1 cellular context compared by ENCODE assay signal in the genomic region with DNA sequence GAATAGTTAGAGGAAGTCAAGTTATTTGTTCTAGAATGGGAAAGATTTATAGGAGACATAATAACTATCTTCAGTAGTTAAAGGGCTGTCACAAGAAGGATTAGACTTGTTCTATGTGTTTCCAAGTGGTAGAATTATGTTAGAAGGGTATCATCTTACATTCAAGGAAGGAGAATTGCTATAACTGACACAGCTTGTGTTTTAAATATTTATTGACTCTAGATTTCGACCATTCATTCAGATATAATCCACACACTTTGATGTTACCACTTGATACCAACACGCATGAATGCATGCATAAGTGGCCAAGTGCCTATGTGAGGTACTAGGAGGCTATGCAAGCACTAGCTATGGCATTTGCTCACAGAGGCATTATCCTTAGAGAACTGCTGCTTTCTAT.
TF ChIP-seq lines count a peak whose summit lies in the region.

No MANE protein-coding gene starts in this region.

TF ChIP-seq in HEK293, 187 proteins besides CTCF, POLR2A, EP300 and RAD21 (continued from another document):
- TF ChIP-seq REST (tag by site-specific recombination; IDR thresholded peaks at IDR 0.05), result no peak
- TF ChIP-seq OSR2 (tag by site-specific recombination; IDR thresholded peaks at IDR 0.05), result peak; percentile 71
- TF ChIP-seq ZNF362 (tag by site-specific recombination; IDR thresholded peaks at IDR 0.05), result no peak
- no peak for TF ChIP-seq ZNF843 (tag by site-specific recombination; IDR thresholded peaks at IDR 0.05)
- TF ChIP-seq ZNF626 (tag by site-specific recombination; IDR thresholded peaks at IDR 0.05), result no peak
- TF ChIP-seq ZSCAN18 (tag by site-specific recombination; IDR thresholded peaks at IDR 0.05), result no peak
- TF ChIP-seq, protein P1, sequence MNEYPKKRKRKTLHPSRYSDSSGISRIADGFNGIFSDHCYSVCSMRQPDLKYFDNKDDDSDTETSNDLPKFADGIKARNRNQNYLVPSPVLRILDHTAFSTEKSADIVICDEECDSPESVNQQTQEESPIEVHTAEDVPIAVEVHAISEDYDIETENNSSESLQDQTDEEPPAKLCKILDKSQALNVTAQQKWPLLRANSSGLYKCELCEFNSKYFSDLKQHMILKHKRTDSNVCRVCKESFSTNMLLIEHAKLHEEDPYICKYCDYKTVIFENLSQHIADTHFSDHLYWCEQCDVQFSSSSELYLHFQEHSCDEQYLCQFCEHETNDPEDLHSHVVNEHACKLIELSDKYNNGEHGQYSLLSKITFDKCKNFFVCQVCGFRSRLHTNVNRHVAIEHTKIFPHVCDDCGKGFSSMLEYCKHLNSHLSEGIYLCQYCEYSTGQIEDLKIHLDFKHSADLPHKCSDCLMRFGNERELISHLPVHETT (tag by site-specific recombination; IDR thresholded peaks at IDR 0.05), result no peak
- TF ChIP-seq ZNF394 (tag by site-specific recombination; IDR thresholded peaks at IDR 0.05; ENCODE audit: borderline replicate concordance), result no peak
- no peak for TF ChIP-seq HOXA7 (CRISPR knock-in tag; IDR thresholded peaks at IDR 0.05; ENCODE audit: borderline replicate concordance)
- no peak for TF ChIP-seq ZNF366 (tag by site-specific recombination; conservative IDR thresholded peaks at IDR 0.05)
- no peak for TF ChIP-seq ZNF514 (tag by site-specific recombination; IDR thresholded peaks at IDR 0.05)
- no peak for TF ChIP-seq ZNF248 (tag by site-specific recombination; IDR thresholded peaks at IDR 0.05)
- no peak for TF ChIP-seq ZNF184 (tag by site-specific recombination; IDR thresholded peaks at IDR 0.05)
- TF ChIP-seq ZNF18 (tag by site-specific recombination; IDR thresholded peaks at IDR 0.05), result no peak
- TF ChIP-seq, protein P2, sequence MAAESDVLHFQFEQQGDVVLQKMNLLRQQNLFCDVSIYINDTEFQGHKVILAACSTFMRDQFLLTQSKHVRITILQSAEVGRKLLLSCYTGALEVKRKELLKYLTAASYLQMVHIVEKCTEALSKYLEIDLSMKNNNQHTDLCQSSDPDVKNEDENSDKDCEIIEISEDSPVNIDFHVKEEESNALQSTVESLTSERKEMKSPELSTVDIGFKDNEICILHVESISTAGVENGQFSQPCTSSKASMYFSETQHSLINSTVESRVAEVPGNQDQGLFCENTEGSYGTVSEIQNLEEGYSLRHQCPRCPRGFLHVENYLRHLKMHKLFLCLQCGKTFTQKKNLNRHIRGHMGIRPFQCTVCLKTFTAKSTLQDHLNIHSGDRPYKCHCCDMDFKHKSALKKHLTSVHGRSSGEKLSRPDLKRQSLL (tag by site-specific recombination; IDR thresholded peaks at IDR 0.05), result no peak
- TF ChIP-seq ZNF133 (tag by site-specific recombination; IDR thresholded peaks at IDR 0.05), result no peak
- TF ChIP-seq ZNF518A (tag by site-specific recombination; conservative IDR thresholded peaks at IDR 0.05; ENCODE audit: low read depth), result no peak
- no peak for TF ChIP-seq ZNF398 (tag by site-specific recombination; IDR thresholded peaks at IDR 0.05)
- no peak for TF ChIP-seq ZNF138 (tag by site-specific recombination; IDR thresholded peaks at IDR 0.05; ENCODE audit: borderline replicate concordance)
- TF ChIP-seq ZNF776 (tag by site-specific recombination; IDR thresholded peaks at IDR 0.05; ENCODE audit: borderline replicate concordance), result no peak
- TF ChIP-seq ZXDB (tag by site-specific recombination; IDR thresholded peaks at IDR 0.05), result no peak
- no peak for TF ChIP-seq BCL11B (tag by site-specific recombination; IDR thresholded peaks at IDR 0.05; ENCODE audit: low read depth)
- no peak for TF ChIP-seq KLF16 (tag by site-specific recombination; IDR thresholded peaks at IDR 0.05)
- no peak for TF ChIP-seq ZNF654 (tag by site-specific recombination; IDR thresholded peaks at IDR 0.05; ENCODE audit: low read depth)
TF ChIP-seq in HEK293: peak in this region for 5.
